Comparison of ENCODE assay signal across 15 cellular contexts in the genomic region with DNA sequence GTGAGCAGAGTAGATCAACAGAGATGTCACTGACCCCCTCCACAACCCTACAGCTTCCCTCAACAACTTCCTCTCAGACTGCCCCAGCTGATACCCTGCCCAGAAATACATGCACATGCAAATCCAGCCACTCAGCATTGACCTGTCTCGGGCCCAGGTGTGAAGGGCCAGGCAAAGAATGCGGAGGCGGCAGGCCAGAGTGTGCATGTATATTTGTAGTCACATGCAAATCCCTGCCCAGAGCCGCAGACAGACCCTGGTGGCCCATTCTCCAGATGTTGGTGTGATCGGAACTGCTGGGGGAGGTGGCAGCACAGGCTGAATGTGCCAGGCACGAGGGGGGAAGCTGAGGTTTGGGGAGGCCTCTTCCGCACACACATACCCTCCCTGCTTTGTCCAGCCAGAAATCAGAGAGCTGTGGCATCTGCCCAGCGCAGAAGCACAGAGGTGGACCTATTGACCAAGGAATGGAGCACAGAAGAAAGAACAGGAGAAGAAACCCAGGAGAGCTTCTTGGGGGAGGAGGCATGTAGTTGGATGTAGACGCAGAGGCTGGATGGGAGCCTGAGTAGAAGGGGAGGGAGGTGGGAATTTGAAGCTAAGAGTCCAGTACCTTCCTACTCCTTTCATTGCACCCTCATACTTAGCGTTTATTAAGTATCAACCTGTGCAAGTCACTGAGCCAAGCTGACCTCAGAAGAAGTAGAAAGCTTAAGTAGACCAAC. TPM values are rescaled to one million over a fixed set of nuclear protein-coding genes. Genes with fewer than 3 reads are reported as not detected.
DNase-seq lines count a peak whose midpoint lies in the region; ATAC-seq and TF ChIP-seq lines count a peak whose summit lies in the region.
"Had no signal": no experiment of that assay in that cellular context is flagged by ENCODE, and none has a peak within 500 bp of the region (broad histone marks: within the 10 kb centered on the region; RNA-seq: fewer than 3 reads in every experiment).

No MANE protein-coding gene starts in this region.

- H3K36me3 Mint-ChIP-seq in activated T-cell treated with anti-CD3 and anti-CD28 coated beads, Interleukin-2, amount 50 U/mL, for 4 hours (ENCODE audit: insufficient read depth) = peaks cover 11% of the 10 kb centered on the region
- no peaks in the 10 kb centered on the region for H3K36me3 Mint-ChIP-seq in T-helper 17 cell (ENCODE audit: low read depth)
- H3K36me3 Mint-ChIP-seq: WTC11 had no signal

- no peaks in the 10 kb centered on the region for H3K9me3 ChIP-seq in T-helper 17 cell (ENCODE audit: control insufficient read depth, low read length, poor library complexity, severe bottlenecking)
- H3K9me3 ChIP-seq: neutrophil had no signal

- ATAC-seq in GM18498 (IDR thresholded peaks at IDR 0.05; ENCODE audit: unreplicated experiment) (peak; percentile 83), GM19455 (IDR thresholded peaks at IDR 0.05; ENCODE audit: unreplicated experiment) (peak; percentile 47), HG02938 (IDR thresholded peaks at IDR 0.05; ENCODE audit: unreplicated experiment) (peak; percentile 59), T-helper 17 cell (no peak)
- ATAC-seq in activated T-cell treated with anti-CD3 and anti-CD28 coated beads, Interleukin-2, amount 50 U/mL, for 4 hours = no peak

- no peak overlapping the region for H3K4me3 Mint-ChIP-seq in activated T-cell treated with anti-CD3 and anti-CD28 coated beads, Interleukin-2, amount 50 U/mL, for 4 hours
- H3K4me3 Mint-ChIP-seq in T-helper 17 cell = no peak overlapping the region
- H3K4me3 Mint-ChIP-seq: activated T-helper 1 cell treated with anti-CD3 and anti-CD28 coated beads, Interleukin-12 subunit alpha, Interleukin-12 subunit beta, Interleukin-2, Interleukin-4 antibody, amounts not matched to agents 30 ng/mL and 10 ng/mL and 1 ng/mL, durations not matched to agents 14 hours and 24 hours and 36 hours; WTC11 had no signal

- no peak for DNase-seq in central memory CD4-positive, alpha-beta T cell
- no peak for DNase-seq in T-helper 2 cell
- no peak for DNase-seq in activated T-cell treated with anti-CD3 and anti-CD28 coated beads, Interleukin-2, amount 50 U/mL, for 4 hours
- DNase-seq in T-helper 17 cell = no peak
- DNase-seq: kidney glomerular epithelial cell; NCI-H187 treated with DMSO at 0.1 percent for 48 hours; stimulated activated CD4-positive, alpha-beta T cell treated with anti-CD3 and anti-CD28 coated beads, Interleukin-2, amount 100 ng/mL, for 24 hours had no signal

- H3K27ac Mint-ChIP-seq in T-helper 17 cell = no peak overlapping the region
- H3K27ac Mint-ChIP-seq: activated T-helper 1 cell treated with anti-CD3 and anti-CD28 coated beads, Interleukin-12 subunit alpha, Interleukin-12 subunit beta, Interleukin-2, Interleukin-4 antibody, amounts not matched to agents 30 ng/mL and 10 ng/mL and 1 ng/mL, durations not matched to agents 14 hours and 24 hours and 36 hours; WTC11 had no signal

- TF ChIP-seq POLR2A in Raji (IDR thresholded peaks at IDR 0.05; ENCODE audit: insufficient read depth, low read depth, low read length) = peak; percentile 66

- no peaks in the 10 kb centered on the region for H3K9me3 Mint-ChIP-seq in activated T-cell treated with anti-CD3 and anti-CD28 coated beads, Interleukin-2, amount 50 U/mL, for 4 hours
- H3K9me3 Mint-ChIP-seq: activated T-helper 1 cell treated with anti-CD3 and anti-CD28 coated beads, Interleukin-12 subunit alpha, Interleukin-12 subunit beta, Interleukin-2, Interleukin-4 antibody, amounts not matched to agents 30 ng/mL and 10 ng/mL and 1 ng/mL, durations not matched to agents 14 hours and 24 hours and 36 hours; WTC11 had no signal

- no peaks in the 10 kb centered on the region for H3K27me3 Mint-ChIP-seq in activated T-cell treated with anti-CD3 and anti-CD28 coated beads, Interleukin-2, amount 50 U/mL, for 4 hours (ENCODE audit: low read depth)
- no peaks in the 10 kb centered on the region for H3K27me3 Mint-ChIP-seq in T-helper 17 cell

- H3K4me1 Mint-ChIP-seq in activated T-cell treated with anti-CD3 and anti-CD28 coated beads, Interleukin-2, amount 50 U/mL, for 4 hours (ENCODE audit: low read depth) = no peaks in the 10 kb centered on the region
- H3K4me1 Mint-ChIP-seq in T-helper 17 cell = no peaks in the 10 kb centered on the region

RNA-seq across cellular contexts. Expression of a gene that starts 14.4 kb away (rescaled TPM):
- 1 to 10 TPM; 2.2 to 3.7 (median 2.3) TPM for total RNA-seq in activated T-cell treated with anti-CD3 and anti-CD28 coated beads, Interleukin-2, amount 50 U/mL, for 4 hours
- total RNA-seq in T-helper 17 cell = 1 to 10 TPM; 1.3 to 3.5 TPM
- total RNA-seq: HT1080 had no signal

RNA-seq across cellular contexts. Expression of a gene that starts 17.4 kb away (rescaled TPM):
- 10 to 100 TPM; 42.3 to 43.2 (median 43.1) TPM for total RNA-seq in activated T-cell treated with anti-CD3 and anti-CD28 coated beads, Interleukin-2, amount 50 U/mL, for 4 hours
- 10 to 100 TPM; 13.1 to 13.7 TPM for total RNA-seq in T-helper 17 cell

RNA-seq across cellular contexts. Expression of a gene that starts 36.3 kb away (rescaled TPM):
- 10 to 100 TPM; 38.0 to 43.1 (median 38.6) TPM for total RNA-seq in activated T-cell treated with anti-CD3 and anti-CD28 coated beads, Interleukin-2, amount 50 U/mL, for 4 hours
- 10 to 100 TPM; 27.4 to 30.8 TPM for total RNA-seq in T-helper 17 cell

RNA-seq across cellular contexts. Expression of a gene that starts 36.4 kb away (rescaled TPM):
- 100 to 1,000 TPM; 110 to 120 (median 118) TPM for total RNA-seq in activated T-cell treated with anti-CD3 and anti-CD28 coated beads, Interleukin-2, amount 50 U/mL, for 4 hours
- total RNA-seq in T-helper 17 cell = 10 to 100 TPM; 61.9 to 69.2 TPM

RNA-seq across cellular contexts. Expression of a gene that starts 47.6 kb away (rescaled TPM):
- total RNA-seq in activated T-cell treated with anti-CD3 and anti-CD28 coated beads, Interleukin-2, amount 50 U/mL, for 4 hours = 10 to 100 TPM; 57.9 to 71.7 (median 66.6) TPM
- total RNA-seq in T-helper 17 cell = 10 to 100 TPM; 15.0 to 17.3 TPM

Comparison
In these comparisons a context has a peak if more than half of its experiments do, and no peak if none do; other contexts are left out.
1. ATAC-seq: peak in GM18498 (single experiment), GM19455 (single experiment) and HG02938 (single experiment); none in activated T-cell treated with anti-CD3 and anti-CD28 coated beads, Interleukin-2, amount 50 U/mL, for 4 hours (0 of 2) and T-helper 17 cell (single experiment).